Comparison of ENCODE assay signal across 8 cellular contexts in genomic region chr11:118791015-118791960, GRCh38. TPM values are rescaled to one million over a fixed set of nuclear protein-coding genes. Genes with fewer than 3 reads are reported as not detected.
DNase-seq lines count a peak whose midpoint lies in the region; ATAC-seq, FAIRE-seq and TF ChIP-seq lines count a peak whose summit lies in the region.

Gene DDX6, minus strand, starts transcription at chr11:118791164. Its CDS starts 4,913 bp downstream, at chr11:118786251.

- H4K20me1 ChIP-seq in HepG2 (ENCODE audit: insufficient read depth, low read length), result peaks cover 33% of the 10 kb centered on the region

- H3K9me3 Mint-ChIP-seq in dendritic cell treated with granulocyte-macrophage colony-stimulating factor and Interleukin-4, amounts not matched to agents 40 ng/mL and 50 ng/mL, for 4 days, result no peaks in the 10 kb centered on the region

- POLR2A ChIA-PET in HepG2 (lab: Yijun Ruan, JAX), result interaction anchor here (0.6 to 3.9 kb wide), 31 partner anchors 10 to 378 kb away, joined by 3 to 35 read pairs (median 4); partner anchors contain the start of genes CXCR5, DPAGT1, NLRX1 and VPS11

- H3K27ac ChIP-seq in HepG2 (ENCODE audit: extremely low read length, insufficient read depth, low read length), result peak within 1 kb of the TSS; percentile 99

- peak within 1 kb of the TSS; percentile 100 for H3K4me3 Mint-ChIP-seq in dendritic cell treated with granulocyte-macrophage colony-stimulating factor and Interleukin-4, amounts not matched to agents 40 ng/mL and 50 ng/mL, for 4 days

- peak; percentile 75 for DNase-seq in ACHN
- peak; percentile 80 for DNase-seq in NCI-H748 (lab: John Stamatoyannopoulos, UW; ENCODE audit: unreplicated experiment)
- DNase-seq in activated CD4-positive, alpha-beta T cell treated with anti-CD3 and anti-CD28 coated beads, Interleukin-2, amount 50 U/mL, for 4 hours, result peak; percentile 88 to 89
- peak; percentile 67 for DNase-seq in HepG2 (ENCODE audit: low spot score)
- DNase-seq in stimulated activated CD4-positive, alpha-beta T cell treated with anti-CD3 and anti-CD28 coated beads, Interleukin-2, amount 100 ng/mL, for 4 hours (ENCODE audit: low read depth), result peak; percentile 88

- TF ChIP-seq EP300 in HepG2 (IDR thresholded peaks at IDR 0.05; ENCODE audit: low read depth in 2 of 2, low read length in 2 of 2) (no peak), HepG2 (CRISPR knock-in tag; IDR thresholded peaks at IDR 0.05; ENCODE audit: borderline replicate concordance) (no peak)

- peaks cover 33% of the 10 kb centered on the region for H3K4me1 Mint-ChIP-seq in dendritic cell treated with granulocyte-macrophage colony-stimulating factor and Interleukin-4, amounts not matched to agents 40 ng/mL and 50 ng/mL, for 4 days (ENCODE audit: low read depth)

- peak; percentile 64 for TF ChIP-seq CTCF in HepG2 (CRISPR knock-in tag; IDR thresholded peaks at IDR 0.05)

- no peak for FAIRE-seq in HepG2 (lab: Jason Lieb, UNC)

- peak within 1 kb of the TSS; percentile 100 for H3K9ac ChIP-seq in HepG2 (ENCODE audit: insufficient read depth, low read depth, low read length)

- in situ Hi-C loops in ACHN (cut with HindIII; ENCODE audit: low pct_ligation_motif_present, low pct_unique_long_range_greater_than_20kb, low sequenced_read_pairs), result no loop called here
- in situ Hi-C loops in HepG2 (cut with HindIII; ENCODE audit: extremely low pct_ligation_motif_present, low pct_unique_long_range_greater_than_20kb), result no loop called here

- intact Hi-C loops in dendritic cell treated with granulocyte-macrophage colony-stimulating factor and Interleukin-4, amounts not matched to agents 40 ng/mL and 50 ng/mL, for 4 days (cut with micrococcal nuclease), result loop anchor here (5.0 kb wide), 2 partner anchors 99 to 136 kb away; partner anchors contain the start of gene BCL9L
- intact Hi-C loops in HepG2 (cut with micrococcal nuclease; ENCODE audit: unreplicated experiment), result no loop called here

- no peak for TF ChIP-seq RAD21 in HepG2 (CRISPR knock-in tag; IDR thresholded peaks at IDR 0.05)

- H3K4me1 ChIP-seq in HepG2 (ENCODE audit: insufficient read depth, low read length), result peaks cover 35% of the 10 kb centered on the region

- H2AFZ ChIP-seq in HepG2 (ENCODE audit: low read length), result peak within 1 kb of the TSS; percentile 68

- peak within 1 kb of the TSS; percentile 84 for H3K4me2 ChIP-seq in HepG2 (ENCODE audit: low read depth, low read length)

- CTCF ChIA-PET in HepG2 (lab: Yijun Ruan, JAX; ENCODE audit: low intra/inter-chr PET ratio, low total read pairs), result no interaction called here

- BruUV-seq in HepG2 (replicated peaks; lab: Mats Ljungman, UMichigan), result TSS peak; percentile 83

- peak within 1 kb of the TSS; percentile 91 to 98 (median 97) for H3K4me3 ChIP-seq in HepG2 (replicated peaks in 1 of 3; ENCODE audit: insufficient read depth in 1 of 3, low read depth in 2 of 3, low read length in 3 of 3)

- peaks cover 0 to 1% of the 10 kb centered on the region in 2 experiments; a peak in 2 of 5 replicates for H3K27me3 ChIP-seq in HepG2 (ENCODE audit: control insufficient read depth in 1 of 2, insufficient read depth in 2 of 2, low read length in 2 of 2)

- under 1% methylated on average over 45 of the region's 94 CpGs for WGBS in HepG2 (ENCODE audit: low lambda C conversion rate)

- peaks cover 35% of the 10 kb centered on the region for H3K36me3 Mint-ChIP-seq in dendritic cell treated with granulocyte-macrophage colony-stimulating factor and Interleukin-4, amounts not matched to agents 40 ng/mL and 50 ng/mL, for 4 days (ENCODE audit: low read depth)

- H3K79me2 ChIP-seq in HepG2 (ENCODE audit: insufficient read depth, low read length), result peaks cover 48% of the 10 kb centered on the region

- ATAC-seq in GM18909 (IDR thresholded peaks at IDR 0.05; ENCODE audit: poor library complexity, unreplicated experiment) (peak; percentile 49), HG03439 (IDR thresholded peaks at IDR 0.05; ENCODE audit: unreplicated experiment) (peak; percentile 43), HepG2 (peak; percentile 80)

- 0 out of 5 replicates have a peak, but pooled peaks cover 0 to 5% of the 10 kb centered on the region in 2 experiments for H3K36me3 ChIP-seq in HepG2 (replicated peaks in 1 of 2; ENCODE audit: control insufficient read depth in 1 of 2, insufficient read depth in 2 of 2, low read length in 2 of 2)

- no peaks in the 10 kb centered on the region for H3K9me3 ChIP-seq in HepG2 (ENCODE audit: low read length)

- H3K27ac Mint-ChIP-seq in dendritic cell treated with granulocyte-macrophage colony-stimulating factor and Interleukin-4, amounts not matched to agents 40 ng/mL and 50 ng/mL, for 4 days, result peak within 1 kb of the TSS; percentile 99

- peak; percentile 58 to 83 for TF ChIP-seq POLR2A in HepG2 (IDR thresholded peaks at IDR 0.05; ENCODE audit: insufficient read depth in 1 of 2, low read depth in 2 of 2, low read length in 2 of 2)

- H3K27me3 Mint-ChIP-seq in dendritic cell treated with granulocyte-macrophage colony-stimulating factor and Interleukin-4, amounts not matched to agents 40 ng/mL and 50 ng/mL, for 4 days, result no peaks in the 10 kb centered on the region

TF ChIP-seq in HepG2, 621 proteins besides CTCF, POLR2A, EP300 and RAD21 (continues in another document):
- TF ChIP-seq ZNF546 (CRISPR knock-in tag; conservative IDR thresholded peaks at IDR 0.05) (peak; percentile 75), PHF20 (CRISPR knock-in tag; IDR thresholded peaks at IDR 0.05) (no peak), NFAT5 (CRISPR knock-in tag; IDR thresholded peaks at IDR 0.05) (0 out of 2 replicates have a peak, but pooled peaks have one; percentile 44), EZH2 (conservative IDR thresholded peaks at IDR 0.05; ENCODE audit: low read depth, low read length) (no peak)

RNA-seq across cellular contexts. Expression of gene DDX6, which starts in this region (rescaled TPM):
- total RNA-seq in HepG2 (2016; rRNA removed; fragmentation: Illumina TruSeq; extraction: Trizol), result 59.2 and 163 TPM in 2 replicates
- total RNA-seq in HepG2 (2016; cell fraction: cytosol; rRNA removed; fragmentation: Illumina TruSeq; extraction: Trizol; ENCODE audit: low read depth), result 12.6 and 14.7 TPM in 2 replicates
- 58.3 and 151 TPM in 2 replicates for total RNA-seq in HepG2 (2016; cell fraction: insoluble cytoplasmic fraction; rRNA removed; fragmentation: Illumina TruSeq; extraction: Trizol)
- total RNA-seq in HepG2 (2016; cell fraction: membrane; rRNA removed; fragmentation: Illumina TruSeq; extraction: Trizol), result 34.3 and 40.2 TPM in 2 replicates
- 62.2 and 69.3 TPM in 2 replicates for total RNA-seq in HepG2 (2016; cell fraction: nucleus; rRNA removed; fragmentation: Illumina TruSeq; extraction: Trizol)
- 20.9 and 21.1 TPM in 2 replicates for polyA plus RNA-seq in HepG2 (2011; rRNA removed)
- polyA plus RNA-seq in HepG2 (2011; cell fraction: cytosol; rRNA removed), result 7.3 and 13.0 TPM in 2 replicates
- polyA plus RNA-seq in HepG2 (2011; cell fraction: nucleus; rRNA removed), result 9.5 and 13.1 TPM in 2 replicates
- polyA plus RNA-seq in HepG2 (2012), result 21.3 and 26.4 TPM in 2 replicates
- 5.1 and 5.3 TPM in 2 replicates for polyA plus RNA-seq in HepG2 (2016; cell fraction: cytosol; fragmentation: Illumina TruSeq; extraction: Trizol; ENCODE audit: low read depth)
- 56.0 and 60.9 TPM in 2 replicates for polyA plus RNA-seq in HepG2 (2016; cell fraction: insoluble cytoplasmic fraction; fragmentation: Illumina TruSeq; extraction: Trizol; ENCODE audit: low read depth)
- polyA plus RNA-seq in HepG2 (2016; cell fraction: membrane; fragmentation: Illumina TruSeq; extraction: Trizol; ENCODE audit: low read depth), result 16.2 and 18.5 TPM in 2 replicates
- 40.7 and 42.4 TPM in 2 replicates for polyA plus RNA-seq in HepG2 (2016; cell fraction: nucleus; fragmentation: Illumina TruSeq; extraction: Trizol; ENCODE audit: insufficient read depth, low read depth)
- 23.3 and 39.3 TPM in 2 replicates for polyA minus RNA-seq in HepG2 (2011; rRNA and poly(A)+ RNA removed; ENCODE audit: low replicate concordance)
- polyA minus RNA-seq in HepG2 (2011; cell fraction: cytosol; rRNA and poly(A)+ RNA removed), result 44.4 and 65.0 TPM in 2 replicates
- 69.1 and 80.8 TPM in 2 replicates for polyA minus RNA-seq in HepG2 (2011; cell fraction: nucleus; rRNA and poly(A)+ RNA removed)

Comparison
In these comparisons a context has a peak if more than half of its experiments do, and no peak if none do; other contexts are left out.
1. Peak in every context shown above with its lines: DNase-seq, ATAC-seq, H3K4me3 ChIP-seq and H3K27ac ChIP-seq.